In genomic region chr6:168132531-168133184, GRCh38 we compare ENCODE assay signal across 8 cellular contexts. TPM values are rescaled to one million over a fixed set of nuclear protein-coding genes. Genes with fewer than 3 reads are reported as not detected.
DNase-seq lines count a peak whose midpoint lies in the region; ATAC-seq and TF ChIP-seq lines count a peak whose summit lies in the region.

No MANE protein-coding gene starts in this region.

- H2BK12ac ChIP-seq in neuronal stem cell (ENCODE audit: low read length) = no peak overlapping the region

- H3K27me3 ChIP-seq in neuronal stem cell (ENCODE audit: control insufficient read depth in 3 of 3, insufficient read depth in 3 of 3, low read depth in 1 of 3, low read length in 3 of 3) (peaks cover 0 to 10% (median 0%) of the 10 kb centered on the region in 3 experiments), Karpas-422 (ENCODE audit: low read length) (no peaks in the 10 kb centered on the region)

- WGBS in neuronal stem cell (ENCODE audit: extremely low coverage in 2 of 2, insufficient read length in 2 of 2, insufficient replicate concordance in 1 of 2), 2 donors = no CpG with 5 or more reads among the region's 34 CpGs

- peak overlapping the region; percentile 25 for H3K23ac ChIP-seq in neuronal stem cell (ENCODE audit: low read depth, low read length, poor library complexity)

- DNase-seq in AG09309 (ENCODE audit: low read depth) (peak; percentile 67), NCI-H524 (lab: John Stamatoyannopoulos, UW) (peak; percentile 88), fibroblast of villous mesenchyme (ENCODE audit: low read depth) (peak; percentile 85), neuronal stem cell (ENCODE audit: low spot score) (peak; percentile 65), Karpas-422 (no peak)
- no peak for DNase-seq in activated CD4-positive, alpha-beta T cell treated with anti-CD3 and anti-CD28 coated beads, Interleukin-2, amount 50 U/mL, for 1 hour

- H3K4me1 ChIP-seq in neuronal stem cell (ENCODE audit: control insufficient read depth in 2 of 2, insufficient read depth in 1 of 2, low read depth in 1 of 2, low read length in 2 of 2) = peaks cover 8 to 13% of the 10 kb centered on the region in 2 donors
- H3K4me1 ChIP-seq in Karpas-422 (ENCODE audit: low read length) = no peaks in the 10 kb centered on the region

- H2AFZ ChIP-seq in neuronal stem cell (ENCODE audit: low read length) = peak overlapping the region; percentile 75
- H2AFZ ChIP-seq in Karpas-422 (ENCODE audit: low read length) = no peak overlapping the region

- no peaks in the 10 kb centered on the region for H3K79me1 ChIP-seq in neuronal stem cell (ENCODE audit: low read depth, low read length)

- no peak overlapping the region for H2BK120ac ChIP-seq in neuronal stem cell (ENCODE audit: low read depth, low read length)

- no peak overlapping the region for H2AK5ac ChIP-seq in neuronal stem cell (ENCODE audit: low read depth, low read length)

- H3K4ac ChIP-seq in neuronal stem cell (ENCODE audit: low read length) = no peak overlapping the region

- H3K27ac ChIP-seq in neuronal stem cell (replicated peaks; ENCODE audit: low read length) = no peak overlapping the region
- H3K27ac ChIP-seq in Karpas-422 (ENCODE audit: low read length) = no peak overlapping the region

- peak overlapping the region; percentile 35 for H2BK5ac ChIP-seq in neuronal stem cell (ENCODE audit: low read length)

- H3K79me2 ChIP-seq in Karpas-422 (ENCODE audit: low read length) = no peaks in the 10 kb centered on the region

- no peaks in the 10 kb centered on the region for H3K9me3 ChIP-seq in neuronal stem cell (replicated peaks in 1 of 2; ENCODE audit: control insufficient read depth in 2 of 2, insufficient read depth in 1 of 2, low read depth in 1 of 2, low read length in 2 of 2)
- H3K9me3 ChIP-seq in Karpas-422 (ENCODE audit: low read length) = no peaks in the 10 kb centered on the region

- no peaks in the 10 kb centered on the region for H3K36me3 ChIP-seq in neuronal stem cell (replicated peaks in 1 of 2; ENCODE audit: control insufficient read depth in 2 of 2, insufficient read depth in 2 of 2, low read length in 2 of 2)
- no peaks in the 10 kb centered on the region for H3K36me3 ChIP-seq in Karpas-422 (ENCODE audit: insufficient read depth, low read length)

- no peak overlapping the region for H3K14ac ChIP-seq in neuronal stem cell (ENCODE audit: low read length)

- H3K4me2 ChIP-seq in neuronal stem cell (ENCODE audit: insufficient read depth, low read length, poor library complexity, severe bottlenecking) (no peak overlapping the region), Karpas-422 (ENCODE audit: low read depth, low read length, poor library complexity, severe bottlenecking) (no peak overlapping the region)

- no peaks in the 10 kb centered on the region for H3K9me2 ChIP-seq in Karpas-422 (replicated peaks; ENCODE audit: insufficient read depth, low read length)

- H4K20me1 ChIP-seq in Karpas-422 (ENCODE audit: insufficient read depth, low read depth, low read length) = no peaks in the 10 kb centered on the region

- H3K18ac ChIP-seq in neuronal stem cell (ENCODE audit: low read length) = peak overlapping the region; percentile 76

- no peak overlapping the region for H2BK15ac ChIP-seq in neuronal stem cell (ENCODE audit: low read length)

- ATAC-seq in GM18907 (IDR thresholded peaks at IDR 0.05; ENCODE audit: unreplicated experiment) (no peak), HG02981 (IDR thresholded peaks at IDR 0.05; ENCODE audit: unreplicated experiment) (no peak)

- no peak overlapping the region for H4K8ac ChIP-seq in neuronal stem cell (ENCODE audit: low read depth, low read length)

- peak; percentile 51 for TF ChIP-seq CTCF in AG09309 (IDR thresholded peaks at IDR 0.05; ENCODE audit: control insufficient read depth, insufficient read depth, low read depth, low read length, missing control alignments)
- peak; percentile 41 for TF ChIP-seq CTCF in fibroblast of villous mesenchyme (IDR thresholded peaks at IDR 0.05; ENCODE audit: insufficient read depth, low read depth, low read length)

- H3K4me3 ChIP-seq in AG09309 (ENCODE audit: control insufficient read depth, low read depth, low read length) = no peak overlapping the region
- H3K4me3 ChIP-seq in fibroblast of villous mesenchyme (ENCODE audit: low read depth, low read length) = peak overlapping the region; percentile 4
- H3K4me3 ChIP-seq in neuronal stem cell (ENCODE audit: low read length in 2 of 2) = no peak overlapping the region
- no peak overlapping the region for H3K4me3 ChIP-seq in Karpas-422 (ENCODE audit: low read length)

- no peak overlapping the region for H4K91ac ChIP-seq in neuronal stem cell (ENCODE audit: low read depth, low read length, poor library complexity)

- H3K9ac ChIP-seq in neuronal stem cell (ENCODE audit: low read depth, low read length, poor library complexity) (no peak overlapping the region), Karpas-422 (ENCODE audit: low read length) (no peak overlapping the region)

RNA-seq across cellular contexts. Expression of gene FRMD1, which starts 53.6 kb away (rescaled TPM):
- not detected in 2 replicates for total RNA-seq in fibroblast of villous mesenchyme
- polyA plus RNA-seq in neuronal stem cell (2013, experiment 1 of 2) = 0.20 TPM
- 0.18 TPM for polyA plus RNA-seq in neuronal stem cell (2013, experiment 2 of 2)
- total RNA-seq in Karpas-422 (2014; rRNA removed; shearing (Covaris generic); ENCODE audit: low replicate concordance) = not detected in 2 replicates

Comparison
In these comparisons a context has a peak if more than half of its experiments do, and no peak if none do; other contexts are left out.
1. DNase-seq: peak in AG09309 (single experiment), NCI-H524 (2 of 2), fibroblast of villous mesenchyme (single experiment) and neuronal stem cell (single experiment); none in Karpas-422 (single experiment) and activated CD4-positive, alpha-beta T cell treated with anti-CD3 and anti-CD28 coated beads, Interleukin-2, amount 50 U/mL, for 1 hour (single experiment).